Comparison of ENCODE assay signal across 8 cellular contexts in genomic region chr16:28553776-28554633, GRCh38. TPM values are rescaled to one million over a fixed set of nuclear protein-coding genes. Genes with fewer than 3 reads are reported as not detected.
DNase-seq lines count a peak whose midpoint lies in the region; TF ChIP-seq lines count a peak whose summit lies in the region.

SGF29 (plus strand) TSS chr16:28553920; CDS start chr16:28581070, 27,150 bp downstream.

- peak within 1 kb of the TSS; percentile 98 to 99 (median 99) for H3K27ac Mint-ChIP-seq in nephron
- peak within 1 kb of the TSS; percentile 97 for H3K27ac Mint-ChIP-seq in stimulated activated naive CD8-positive, alpha-beta T cell treated with anti-CD3 and anti-CD28 coated beads, Interleukin-15, Interleukin-2, amounts not matched to agents 100 ng/mL and 50 ng/mL, for 24 hours

- H3K9me3 Mint-ChIP-seq in nephron: no peaks in the 10 kb centered on the region
- H3K9me3 Mint-ChIP-seq in stimulated activated naive CD8-positive, alpha-beta T cell treated with anti-CD3 and anti-CD28 coated beads, Interleukin-15, Interleukin-2, amounts not matched to agents 100 ng/mL and 50 ng/mL, for 24 hours: no peaks in the 10 kb centered on the region

- peaks cover 15% of the 10 kb centered on the region for H3K36me3 Mint-ChIP-seq in nephron (ENCODE audit: low read depth)
- peaks cover 14% of the 10 kb centered on the region for H3K36me3 Mint-ChIP-seq in stimulated activated naive CD8-positive, alpha-beta T cell treated with anti-CD3 and anti-CD28 coated beads, Interleukin-15, Interleukin-2, amounts not matched to agents 100 ng/mL and 50 ng/mL, for 24 hours (ENCODE audit: low read depth)

- DNase-seq in ELR (ENCODE audit: low read depth): peak; percentile 88
- peak; percentile 90 for DNase-seq in H4 (ENCODE audit: low spot score)
- peak; percentile 95 for DNase-seq in LoVo (ENCODE audit: low spot score)
- peak; percentile 87 for DNase-seq in activated T-helper 9 cell treated with anti-CD3 and anti-CD28 coated beads, Interleukin-2, amount 50 U/mL, for 16 hours (ENCODE audit: low read depth)
- peak; percentile 96 for DNase-seq in fibroblast of pulmonary artery (ENCODE audit: low read depth)

- TF ChIP-seq CTCF in fibroblast of pulmonary artery (IDR thresholded peaks at IDR 0.05; ENCODE audit: low read length, missing control alignments) (peak; percentile 10), nephron (IDR thresholded peaks at IDR 0.05; ENCODE audit: unreplicated experiment in 3 of 3) (peak in 2 of 3 experiments; percentile 15 to 42)

- peak; percentile 98 for TF ChIP-seq POLR2A in Raji (IDR thresholded peaks at IDR 0.05; ENCODE audit: insufficient read depth, low read depth, low read length)

- H3K27me3 Mint-ChIP-seq in nephron (ENCODE audit: low read depth): no peaks in the 10 kb centered on the region
- H3K27me3 Mint-ChIP-seq in stimulated activated naive CD8-positive, alpha-beta T cell treated with anti-CD3 and anti-CD28 coated beads, Interleukin-15, Interleukin-2, amounts not matched to agents 100 ng/mL and 50 ng/mL, for 24 hours: no peaks in the 10 kb centered on the region

- H3K4me1 Mint-ChIP-seq in nephron: peaks cover 14% of the 10 kb centered on the region
- H3K4me1 Mint-ChIP-seq in stimulated activated naive CD8-positive, alpha-beta T cell treated with anti-CD3 and anti-CD28 coated beads, Interleukin-15, Interleukin-2, amounts not matched to agents 100 ng/mL and 50 ng/mL, for 24 hours (ENCODE audit: low read depth): peaks cover 50% of the 10 kb centered on the region

- peak within 1 kb of the TSS; percentile 67 for H3K4me3 ChIP-seq in fibroblast of pulmonary artery (replicated peaks; ENCODE audit: low read depth, low read length)

- peak within 1 kb of the TSS; percentile 92 to 96 (median 94) for H3K4me3 Mint-ChIP-seq in nephron
- peak within 1 kb of the TSS; percentile 88 for H3K4me3 Mint-ChIP-seq in stimulated activated naive CD8-positive, alpha-beta T cell treated with anti-CD3 and anti-CD28 coated beads, Interleukin-15, Interleukin-2, amounts not matched to agents 100 ng/mL and 50 ng/mL, for 24 hours

RNA-seq across cellular contexts. Expression of gene SGF29, which starts in this region (rescaled TPM):
- total RNA-seq in H4 (2014; rRNA removed; shearing (Covaris generic)): 10.0 and 15.4 TPM in 2 replicates

Comparison
In these comparisons a context has a peak if more than half of its experiments do, and no peak if none do; other contexts are left out.
1. Peak in every context shown above with its lines: DNase-seq and H3K4me3 ChIP-seq.